Comparison of ENCODE assay signal across 11 cellular contexts in the genomic region with DNA sequence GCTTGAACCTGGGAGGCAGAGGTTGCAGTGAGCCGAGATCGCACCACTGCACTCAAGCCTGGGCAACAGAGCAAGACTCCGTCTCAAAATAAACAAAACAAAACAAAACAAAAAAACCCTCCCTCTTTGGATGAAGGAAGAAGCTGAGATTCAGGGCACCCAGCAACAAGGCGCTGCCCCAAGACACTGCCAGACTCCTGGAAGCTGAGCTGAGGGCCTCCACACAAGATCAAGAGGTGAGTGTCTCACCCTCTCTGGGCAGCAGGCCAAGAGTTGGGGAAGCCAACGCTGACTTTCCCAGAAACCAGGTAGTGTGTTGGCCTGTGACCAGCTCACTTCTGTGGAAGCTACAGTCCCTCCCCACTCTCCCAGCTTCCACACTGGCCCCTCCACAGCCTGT.
DNase-seq lines count a peak whose midpoint lies in the region; ATAC-seq and FAIRE-seq lines count a peak whose summit lies in the region.
"Had no signal": no experiment of that assay in that cellular context is flagged by ENCODE, and none has a peak within 500 bp of the region (broad histone marks: within the 10 kb centered on the region; RNA-seq: fewer than 3 reads in every experiment).

No MANE protein-coding gene starts in this region.

- peak; percentile 55 for DNase-seq in stimulated activated CD4-positive, alpha-beta T cell treated with anti-CD3 and anti-CD28 coated beads, Interleukin-15, amount 100 ng/mL, for 24 hours
- no peak for DNase-seq in stimulated activated CD4-positive, alpha-beta T cell treated with anti-CD3 and anti-CD28 coated beads, Interleukin-4, amount 100 ng/mL, for 24 hours
- peak; percentile 29 for DNase-seq in NCI-H69 (lab: John Stamatoyannopoulos, UW)
- DNase-seq in epithelial cell of prostate (ENCODE audit: low read depth, low spot score), result peak; percentile 29
- DNase-seq in urothelium cell line (ENCODE audit: low spot score), result peak; percentile 80
- DNase-seq in globus pallidus (ENCODE audit: low spot score), result no peak
- DNase-seq in DMS153 (lab: John Stamatoyannopoulos, UW), result no peak
- DNase-seq: activated effector memory CD4-positive, alpha-beta T cell treated with Interleukin-2 at 50 U/mL for 16 hours; cerebellar nuclear complex; left colon had no signal

- FAIRE-seq in urothelium cell line (lab: Jason Lieb, UNC), result no peak

- no peak overlapping the region for H3K27ac ChIP-seq in epithelial cell of prostate

- no peak for ATAC-seq in GM21390 (IDR thresholded peaks at IDR 0.05; ENCODE audit: unreplicated experiment)
- ATAC-seq: left colon had no signal

Comparison
In these comparisons a context has a peak if more than half of its experiments do, and no peak if none do; other contexts are left out.
1. DNase-seq: peak in stimulated activated CD4-positive, alpha-beta T cell treated with anti-CD3 and anti-CD28 coated beads, Interleukin-15, amount 100 ng/mL, for 24 hours (single experiment), NCI-H69 (single experiment), epithelial cell of prostate (single experiment) and urothelium cell line (single experiment); none in stimulated activated CD4-positive, alpha-beta T cell treated with anti-CD3 and anti-CD28 coated beads, Interleukin-4, amount 100 ng/mL, for 24 hours (single experiment), globus pallidus (single experiment) and DMS153 (single experiment).